Comparison of ENCODE assay signal across 1 cellular context in genomic region chr16:28165549-28166046, GRCh38.
TF ChIP-seq lines count a peak whose summit lies in the region.

No MANE protein-coding gene starts in this region.

TF ChIP-seq in IMR-90, 13 proteins besides CTCF, POLR2A, EP300 and RAD21 (continued from another document):
- TF ChIP-seq USF2 (IDR thresholded peaks at IDR 0.05; ENCODE audit: low read depth, low read length) (no peak), RFX5 (IDR thresholded peaks at IDR 0.05; ENCODE audit: low read depth, low read length) (no peak), MXI1 (IDR thresholded peaks at IDR 0.05; ENCODE audit: borderline replicate concordance, low read depth, low read length) (no peak), FOS (IDR thresholded peaks at IDR 0.05; ENCODE audit: low read depth, low read length) (no peak), MAZ (IDR thresholded peaks at IDR 0.05; ENCODE audit: borderline replicate concordance, low read depth, low read length) (no peak)
TF ChIP-seq in IMR-90: peak in this region for 0.
